In genomic region chr10:49165940-49166803, GRCh38 we compare ENCODE assay signal across 1 cellular context.
TF ChIP-seq lines count a peak whose summit lies in the region.

No MANE protein-coding gene starts in this region.

TF ChIP-seq in K562, 482 proteins besides CTCF, POLR2A, EP300 and RAD21 (continued from another document and continues in another):
- 0 out of 4 replicates have a peak, but pooled peaks of 1 of the 2 experiments have one; percentile 52 for TF ChIP-seq ARNT (IDR thresholded peaks at IDR 0.05)
- peak; percentile 81; the same call in 1 of the 2 replicates for TF ChIP-seq ZNF766 (CRISPR knock-in tag; conservative IDR thresholded peaks at IDR 0.05)
- no peak for TF ChIP-seq PCBP1 (IDR thresholded peaks at IDR 0.05; ENCODE audit: low read depth, low read length, poor library complexity, severe bottlenecking)
- peak; percentile 23 for TF ChIP-seq WHSC1 (IDR thresholded peaks at IDR 0.05; ENCODE audit: low read length)
- no peak for TF ChIP-seq TSHZ1 (CRISPR knock-in tag; IDR thresholded peaks at IDR 0.05)
- TF ChIP-seq ZBTB5 (IDR thresholded peaks at IDR 0.05): peak; percentile 43; the same call in 1 of the 2 replicates
- no peak for TF ChIP-seq HMBOX1 (IDR thresholded peaks at IDR 0.05)
- no peak for TF ChIP-seq NR3C1 (CRISPR knock-in tag; IDR thresholded peaks at IDR 0.05)
- no peak for TF ChIP-seq THAP12 (CRISPR knock-in tag; IDR thresholded peaks at IDR 0.05)
- TF ChIP-seq ZNF584 (CRISPR knock-in tag; IDR thresholded peaks at IDR 0.05; ENCODE audit: low read depth): 0 out of 2 replicates have a peak, but pooled peaks have one; percentile 7
- no peak for TF ChIP-seq RERE (CRISPR knock-in tag; IDR thresholded peaks at IDR 0.05; ENCODE audit: borderline replicate concordance)
- TF ChIP-seq ZNF23 (CRISPR knock-in tag; IDR thresholded peaks at IDR 0.05): peak; percentile 13; the same call in 1 of the 2 replicates
- TF ChIP-seq FOXJ3 (CRISPR knock-in tag; IDR thresholded peaks at IDR 0.05): no peak
- peak; percentile 66 for TF ChIP-seq NFIC (IDR thresholded peaks at IDR 0.05)
- TF ChIP-seq ZMIZ1 (IDR thresholded peaks at IDR 0.05; ENCODE audit: low read depth in 2 of 2, low read length in 2 of 2): no peak
- no peak for TF ChIP-seq PPARD (CRISPR knock-in tag; IDR thresholded peaks at IDR 0.05)
- TF ChIP-seq ZNF263 (CRISPR knock-in tag; IDR thresholded peaks at IDR 0.05; ENCODE audit: borderline replicate concordance): no peak
- 0 out of 2 replicates have a peak, but pooled peaks have one; percentile 49 for TF ChIP-seq OTX1 (CRISPR knock-in tag; IDR thresholded peaks at IDR 0.05)
- no peak for TF ChIP-seq MLX (CRISPR knock-in tag; conservative IDR thresholded peaks at IDR 0.05)
- TF ChIP-seq RBM39 (optimal IDR thresholded peaks at IDR 0.05; ENCODE audit: low read depth, low read length): no peak
- TF ChIP-seq PURB (CRISPR knock-in tag; IDR thresholded peaks at IDR 0.05; ENCODE audit: low read depth): no peak
- no peak for TF ChIP-seq KLF16 (IDR thresholded peaks at IDR 0.05)
- no peak for TF ChIP-seq ZNF324 (CRISPR knock-in tag; IDR thresholded peaks at IDR 0.05)
- peak; percentile 94 for TF ChIP-seq CXXC5 (CRISPR knock-in tag; IDR thresholded peaks at IDR 0.05)
- TF ChIP-seq ZBTB9 (CRISPR knock-in tag; IDR thresholded peaks at IDR 0.05): peak; percentile 74; the same call in 1 of the 2 replicates
- TF ChIP-seq GATAD2A (IDR thresholded peaks at IDR 0.05): peak; percentile 98
- TF ChIP-seq ATF3 (IDR thresholded peaks at IDR 0.05): peak; percentile 74; the same call in 1 of the 2 replicates
- no peak for TF ChIP-seq ATF3 (CRISPR knock-in tag; conservative IDR thresholded peaks at IDR 0.05)
- TF ChIP-seq CTBP1 (IDR thresholded peaks at IDR 0.05; ENCODE audit: borderline replicate concordance): peak; percentile 100
- TF ChIP-seq ESRRB (CRISPR knock-in tag; IDR thresholded peaks at IDR 0.05; ENCODE audit: borderline replicate concordance): no peak
- TF ChIP-seq MCM3 (IDR thresholded peaks at IDR 0.05): no peak
- peak; percentile 93 for TF ChIP-seq ARID1B (IDR thresholded peaks at IDR 0.05)
- TF ChIP-seq ZBTB26 (CRISPR knock-in tag; IDR thresholded peaks at IDR 0.05): no peak
- TF ChIP-seq NFE2 (IDR thresholded peaks at IDR 0.05; ENCODE audit: low read depth): peak; percentile 100
- TF ChIP-seq GATAD2B (IDR thresholded peaks at IDR 0.05; ENCODE audit: borderline replicate concordance): no peak; the same call in 1 of the 2 replicates
- no peak for TF ChIP-seq PTBP1 (IDR thresholded peaks at IDR 0.05; ENCODE audit: low read depth, low read length)
